Comparison of ENCODE assay signal across 20 cellular contexts in the genomic region with DNA sequence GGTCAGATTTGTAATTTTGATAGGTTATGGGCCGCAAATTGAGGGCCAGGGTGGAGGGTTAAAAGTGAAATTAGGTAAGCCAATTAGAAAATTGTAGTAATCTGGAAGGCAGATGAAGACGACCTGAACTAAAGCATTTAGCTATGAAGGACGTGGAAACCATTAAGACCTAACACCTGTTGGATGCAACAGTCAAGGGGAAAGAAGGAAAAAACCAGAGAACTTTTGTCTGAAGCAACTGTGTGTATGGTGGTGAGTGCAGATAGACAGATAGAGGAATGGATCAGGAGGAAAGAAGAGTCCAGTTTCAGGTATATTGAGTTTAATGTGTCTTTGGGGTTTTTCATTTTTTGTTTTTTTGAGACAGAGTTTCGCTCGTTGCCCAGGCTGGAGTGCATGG. TPM values are rescaled to one million over a fixed set of nuclear protein-coding genes. Genes with fewer than 3 reads are reported as not detected.
DNase-seq lines count a peak whose midpoint lies in the region; ATAC-seq and TF ChIP-seq lines count a peak whose summit lies in the region.
"Had no signal": no experiment of that assay in that cellular context is flagged by ENCODE, and none has a peak within 500 bp of the region (broad histone marks: within the 10 kb centered on the region; RNA-seq: fewer than 3 reads in every experiment).

No MANE protein-coding gene starts in this region.

- no peak for TF ChIP-seq EP300 in esophagus muscularis mucosa (IDR thresholded peaks at IDR 0.05)

- H3K4me3 ChIP-seq in GM23338: no peak overlapping the region
- no peak overlapping the region for H3K4me3 ChIP-seq in esophagus muscularis mucosa
- H3K4me3 ChIP-seq: HAP-1 had no signal

- H3F3A ChIP-seq in GM23338 (replicated peaks; ENCODE audit: low read depth): no peaks in the 10 kb centered on the region

- H3K27me3 Mint-ChIP-seq in GM23338 (ENCODE audit: insufficient read depth, low read depth, poor library complexity): peaks cover 7% of the 10 kb centered on the region
- H3K27me3 Mint-ChIP-seq in T-helper 17 cell: peaks cover 11% of the 10 kb centered on the region

- 91% methylated on average over 5 of the region's 5 CpGs for WGBS in esophagus muscularis mucosa

- ATAC-seq in GM23338 (no peak), T-helper 17 cell (no peak), HG03565 (IDR thresholded peaks at IDR 0.05; ENCODE audit: unreplicated experiment) (no peak), GM19023 (IDR thresholded peaks at IDR 0.05; ENCODE audit: unreplicated experiment) (no peak), HG03139 (IDR thresholded peaks at IDR 0.05; ENCODE audit: unreplicated experiment) (no peak)

- H3K4me1 Mint-ChIP-seq in GM23338: no peaks in the 10 kb centered on the region
- no peaks in the 10 kb centered on the region for H3K4me1 Mint-ChIP-seq in T-helper 17 cell
- H3K4me1 Mint-ChIP-seq: CD4-positive, alpha-beta memory T cell had no signal

- TF ChIP-seq POLR2A in esophagus muscularis mucosa (IDR thresholded peaks at IDR 0.05; ENCODE audit: low read depth): no peak

- H3K27ac Mint-ChIP-seq in GM23338 (no peak overlapping the region), T-helper 17 cell (no peak overlapping the region)
- H3K27ac Mint-ChIP-seq: CD4-positive, alpha-beta memory T cell had no signal

- no peaks in the 10 kb centered on the region for H3K36me3 Mint-ChIP-seq in GM23338 (ENCODE audit: low read depth)
- H3K36me3 Mint-ChIP-seq in T-helper 17 cell (ENCODE audit: low read depth): peaks cover 6% of the 10 kb centered on the region
- H3K36me3 Mint-ChIP-seq: CD4-positive, alpha-beta memory T cell had no signal

- no peak for DNase-seq in GM23338 (ENCODE audit: low spot score)
- DNase-seq in T-helper 17 cell: no peak
- peak; percentile 37 for DNase-seq in esophagus muscularis mucosa (ENCODE audit: extremely low spot score)
- no peak for DNase-seq in NCI-H2171 (lab: John Stamatoyannopoulos, UW)
- DNase-seq: 8988T; C1 segment of cervical spinal cord; Calu3; CD4-positive, alpha-beta memory T cell; COR-L47; DMS53; DMS79 treated with DMSO at 0.1 percent for 48 hours; GF-D8 had no signal

- TF ChIP-seq CTCF in GM23338 (conservative IDR thresholded peaks at IDR 0.05; ENCODE audit: low read depth in 2 of 2) (no peak), esophagus muscularis mucosa (IDR thresholded peaks at IDR 0.05) (no peak)

- intact Hi-C loops in esophagus muscularis mucosa (cut with DNase I): no loop called here

- no peak overlapping the region for H3K4me2 ChIP-seq in GM23338

- no peaks in the 10 kb centered on the region for H3K79me2 ChIP-seq in GM23338 (replicated peaks; ENCODE audit: insufficient read depth)

- H2AFZ ChIP-seq in GM23338: peak overlapping the region; percentile 73; the same call in 1 of the 2 replicates

- H3K4me3 Mint-ChIP-seq in GM23338: no peak overlapping the region
- H3K4me3 Mint-ChIP-seq in T-helper 17 cell: peak overlapping the region; percentile 64
- H3K4me3 Mint-ChIP-seq: CD4-positive, alpha-beta memory T cell had no signal

- no peaks in the 10 kb centered on the region for H3K9me3 Mint-ChIP-seq in GM23338
- H3K9me3 Mint-ChIP-seq: CD4-positive, alpha-beta memory T cell had no signal

- no peaks in the 10 kb centered on the region for H4K20me1 ChIP-seq in GM23338 (replicated peaks; ENCODE audit: insufficient read depth)

- H3K27ac ChIP-seq in GM23338 (ENCODE audit: low read depth) (no peak overlapping the region), esophagus muscularis mucosa (replicated peaks in 1 of 4) (no peak overlapping the region)

- H3K9me3 ChIP-seq in T-helper 17 cell (ENCODE audit: control insufficient read depth, low read length, poor library complexity, severe bottlenecking) (no peaks in the 10 kb centered on the region), esophagus muscularis mucosa (no peaks in the 10 kb centered on the region)
- H3K9me3 ChIP-seq: HAP-1 had no signal

- H3K36me3 ChIP-seq in GM23338 (ENCODE audit: insufficient read depth) (no peaks in the 10 kb centered on the region), esophagus muscularis mucosa (no peaks in the 10 kb centered on the region)
- H3K36me3 ChIP-seq: HAP-1 had no signal

- no peaks in the 10 kb centered on the region for H3K9me2 ChIP-seq in GM23338 (ENCODE audit: insufficient read depth)

- H3K27me3 ChIP-seq in GM23338 (ENCODE audit: insufficient read depth) (no peaks in the 10 kb centered on the region), esophagus muscularis mucosa (no peaks in the 10 kb centered on the region)

- H3K4me1 ChIP-seq in GM23338 (ENCODE audit: insufficient read depth) (no peaks in the 10 kb centered on the region), esophagus muscularis mucosa (no peaks in the 10 kb centered on the region)
- H3K4me1 ChIP-seq: HAP-1 had no signal

TF ChIP-seq in GM23338, 12 proteins besides CTCF, POLR2A, EP300 and RAD21 (continues in another document):
- no peak for TF ChIP-seq ZNF114 (CRISPR knock-in tag; IDR thresholded peaks at IDR 0.05)
- TF ChIP-seq, protein P1, sequence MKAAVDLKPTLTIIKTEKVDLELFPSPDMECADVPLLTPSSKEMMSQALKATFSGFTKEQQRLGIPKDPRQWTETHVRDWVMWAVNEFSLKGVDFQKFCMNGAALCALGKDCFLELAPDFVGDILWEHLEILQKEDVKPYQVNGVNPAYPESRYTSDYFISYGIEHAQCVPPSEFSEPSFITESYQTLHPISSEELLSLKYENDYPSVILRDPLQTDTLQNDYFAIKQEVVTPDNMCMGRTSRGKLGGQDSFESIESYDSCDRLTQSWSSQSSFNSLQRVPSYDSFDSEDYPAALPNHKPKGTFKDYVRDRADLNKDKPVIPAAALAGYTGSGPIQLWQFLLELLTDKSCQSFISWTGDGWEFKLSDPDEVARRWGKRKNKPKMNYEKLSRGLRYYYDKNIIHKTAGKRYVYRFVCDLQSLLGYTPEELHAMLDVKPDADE (IDR thresholded peaks at IDR 0.05): no peak
- TF ChIP-seq, protein P2, sequence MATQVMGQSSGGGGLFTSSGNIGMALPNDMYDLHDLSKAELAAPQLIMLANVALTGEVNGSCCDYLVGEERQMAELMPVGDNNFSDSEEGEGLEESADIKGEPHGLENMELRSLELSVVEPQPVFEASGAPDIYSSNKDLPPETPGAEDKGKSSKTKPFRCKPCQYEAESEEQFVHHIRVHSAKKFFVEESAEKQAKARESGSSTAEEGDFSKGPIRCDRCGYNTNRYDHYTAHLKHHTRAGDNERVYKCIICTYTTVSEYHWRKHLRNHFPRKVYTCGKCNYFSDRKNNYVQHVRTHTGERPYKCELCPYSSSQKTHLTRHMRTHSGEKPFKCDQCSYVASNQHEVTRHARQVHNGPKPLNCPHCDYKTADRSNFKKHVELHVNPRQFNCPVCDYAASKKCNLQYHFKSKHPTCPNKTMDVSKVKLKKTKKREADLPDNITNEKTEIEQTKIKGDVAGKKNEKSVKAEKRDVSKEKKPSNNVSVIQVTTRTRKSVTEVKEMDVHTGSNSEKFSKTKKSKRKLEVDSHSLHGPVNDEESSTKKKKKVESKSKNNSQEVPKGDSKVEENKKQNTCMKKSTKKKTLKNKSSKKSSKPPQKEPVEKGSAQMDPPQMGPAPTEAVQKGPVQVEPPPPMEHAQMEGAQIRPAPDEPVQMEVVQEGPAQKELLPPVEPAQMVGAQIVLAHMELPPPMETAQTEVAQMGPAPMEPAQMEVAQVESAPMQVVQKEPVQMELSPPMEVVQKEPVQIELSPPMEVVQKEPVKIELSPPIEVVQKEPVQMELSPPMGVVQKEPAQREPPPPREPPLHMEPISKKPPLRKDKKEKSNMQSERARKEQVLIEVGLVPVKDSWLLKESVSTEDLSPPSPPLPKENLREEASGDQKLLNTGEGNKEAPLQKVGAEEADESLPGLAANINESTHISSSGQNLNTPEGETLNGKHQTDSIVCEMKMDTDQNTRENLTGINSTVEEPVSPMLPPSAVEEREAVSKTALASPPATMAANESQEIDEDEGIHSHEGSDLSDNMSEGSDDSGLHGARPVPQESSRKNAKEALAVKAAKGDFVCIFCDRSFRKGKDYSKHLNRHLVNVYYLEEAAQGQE (IDR thresholded peaks at IDR 0.05; ENCODE audit: unreplicated experiment): no peak

RNA-seq across cellular contexts. Expression of a gene that starts 40.2 kb away (rescaled TPM):
- not detected in 2 replicates for total RNA-seq in GM23338 (2014; rRNA removed; shearing (Covaris generic))
- polyA plus RNA-seq in GM23338 (2016; fragmentation: Nextera tagmentation; extraction: Ambion mirVana): 0.50 and 0.59 TPM in 2 replicates
- total RNA-seq in T-helper 17 cell (under 1 TPM; 0.26 to 0.80 TPM), esophagus muscularis mucosa (under 1 TPM in 3 of 4 donors, not detected in 1; 0.33 to 0.52 (median 0.42) TPM)
- total RNA-seq: A673, Calu3, Daoy, G401, H4 had no signal
